In the genomic region with DNA sequence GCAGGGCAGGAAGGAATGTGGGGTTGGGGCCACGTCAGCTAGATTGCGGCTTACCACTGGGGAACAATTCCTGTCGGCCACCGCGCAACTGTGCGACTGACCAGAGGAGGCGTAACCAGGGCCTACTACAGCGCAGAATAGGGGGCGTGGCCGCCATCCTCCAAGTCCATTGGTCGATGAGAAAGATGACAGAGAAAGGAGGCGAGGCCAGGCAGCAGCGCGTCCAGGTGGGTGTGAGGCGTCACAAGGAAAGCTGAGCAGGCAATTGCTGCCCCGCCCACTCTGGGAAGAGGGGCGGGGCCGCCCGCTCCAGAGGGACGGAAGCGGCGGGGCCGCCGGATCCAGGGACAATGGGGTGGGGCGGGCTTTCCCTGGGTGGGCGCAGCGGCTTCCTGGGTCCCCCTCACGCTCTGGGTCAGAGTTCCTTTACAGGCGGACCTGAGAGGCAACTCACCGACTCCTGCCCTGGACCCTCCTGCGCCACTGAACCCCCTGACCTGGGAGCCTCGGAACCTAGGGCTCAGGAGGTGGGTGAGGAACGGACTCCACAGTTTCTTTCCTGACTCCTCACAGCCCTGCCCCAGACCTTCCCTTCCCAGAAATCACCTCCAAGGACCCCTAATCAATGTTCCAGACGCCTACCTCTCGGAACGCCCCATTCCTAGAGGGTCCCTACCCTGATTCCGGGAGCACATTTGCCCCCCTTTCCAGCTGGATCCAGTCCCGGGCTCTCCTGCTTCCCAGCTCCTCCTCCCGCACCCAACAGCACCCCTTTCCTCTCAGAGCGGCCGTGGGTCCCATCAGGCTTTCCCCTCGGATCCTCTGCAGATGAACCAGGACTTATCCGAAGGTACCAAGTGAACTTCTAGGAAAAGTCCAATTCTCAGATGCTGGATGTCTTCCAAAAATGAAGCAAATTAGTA, we compare ENCODE assay signal across 10 cellular contexts.
DNase-seq lines count a peak whose midpoint lies in the region; ATAC-seq and TF ChIP-seq lines count a peak whose summit lies in the region.
"Had no signal": no experiment of that assay in that cellular context is flagged by ENCODE, and none has a peak within 500 bp of the region (broad histone marks: within the 10 kb centered on the region; RNA-seq: fewer than 3 reads in every experiment).

No MANE protein-coding gene starts in this region.

- H3K36me3 ChIP-seq in NT2/D1 (ENCODE audit: insufficient read depth, insufficient read length, low read length) (no peaks in the 10 kb centered on the region), gastroesophageal sphincter (no peaks in the 10 kb centered on the region), Karpas-422 (ENCODE audit: insufficient read depth, low read length) (no peaks in the 10 kb centered on the region), SK-N-SH (replicated peaks in 1 of 2; ENCODE audit: control insufficient read depth in 1 of 2, insufficient read depth in 2 of 2, low read length in 1 of 2) (no peaks in the 10 kb centered on the region)
- H3K36me3 ChIP-seq: SJCRH30 had no signal

- TF ChIP-seq EP300 in gastroesophageal sphincter (IDR thresholded peaks at IDR 0.05) (no peak), SK-N-SH (IDR thresholded peaks at IDR 0.05; ENCODE audit: borderline replicate concordance in 1 of 2, low read depth in 1 of 2, low read length in 1 of 2) (no peak)

- H3K79me2 ChIP-seq in Karpas-422 (ENCODE audit: low read length), result no peaks in the 10 kb centered on the region
- H3K79me2 ChIP-seq in SK-N-SH (ENCODE audit: insufficient read depth), result no peaks in the 10 kb centered on the region

- peak in 2 of 4 experiments; percentile 6 to 43 for TF ChIP-seq CTCF in gastroesophageal sphincter (IDR thresholded peaks at IDR 0.05)
- no peak for TF ChIP-seq CTCF in SK-N-SH (IDR thresholded peaks at IDR 0.05)

- H3K9ac ChIP-seq in NT2/D1 (ENCODE audit: insufficient read length, low read depth), result peak overlapping the region; percentile 77
- H3K9ac ChIP-seq in Karpas-422 (ENCODE audit: low read length), result no peak overlapping the region
- no peak overlapping the region for H3K9ac ChIP-seq in SK-N-SH

- H3K27me3 ChIP-seq in NT2/D1 (ENCODE audit: insufficient read depth, insufficient read length), result no peaks in the 10 kb centered on the region
- peaks cover 38% of the 10 kb centered on the region for H3K27me3 ChIP-seq in gastroesophageal sphincter
- no peaks in the 10 kb centered on the region for H3K27me3 ChIP-seq in Karpas-422 (ENCODE audit: low read length)
- no peaks in the 10 kb centered on the region for H3K27me3 ChIP-seq in SK-N-SH (ENCODE audit: insufficient read depth)
- H3K27me3 ChIP-seq: SJCRH30 had no signal

- peak in 1 of 2 donors; percentile 22 for TF ChIP-seq POLR2A in gastroesophageal sphincter (IDR thresholded peaks at IDR 0.05)

- H3K4me1 ChIP-seq in NT2/D1 (ENCODE audit: insufficient read depth, insufficient read length), result no peaks in the 10 kb centered on the region
- peaks cover 0 to 9% (median 0%) of the 10 kb centered on the region in 3 donors for H3K4me1 ChIP-seq in gastroesophageal sphincter
- no peaks in the 10 kb centered on the region for H3K4me1 ChIP-seq in Karpas-422 (ENCODE audit: low read length)
- no peaks in the 10 kb centered on the region for H3K4me1 ChIP-seq in SK-N-SH (ENCODE audit: control insufficient read depth in 1 of 2, insufficient read depth in 2 of 2, low read depth in 1 of 2, low read length in 1 of 2)
- H3K4me1 ChIP-seq: SJCRH30 had no signal

- POLR2A ChIA-PET in SK-N-SH (lab: Yijun Ruan, JAX), result no interaction called here

- H3K4me2 ChIP-seq in Karpas-422 (ENCODE audit: low read depth, low read length, poor library complexity, severe bottlenecking) (no peak overlapping the region), SK-N-SH (no peak overlapping the region)

- TF ChIP-seq RAD21 in SK-N-SH (IDR thresholded peaks at IDR 0.05; ENCODE audit: low read length), result no peak

- peak; percentile 95 for ATAC-seq in gastroesophageal sphincter
- ATAC-seq in GM21360 (IDR thresholded peaks at IDR 0.05; ENCODE audit: unreplicated experiment), result no peak

- DNase-seq in NT2/D1 (ENCODE audit: low read depth, low spot score), result peak; percentile 96
- peak; percentile 33 for DNase-seq in middle frontal gyrus (ENCODE audit: extremely low spot score, low spot score)
- DNase-seq in superior temporal gyrus (ENCODE audit: extremely low spot score), result peak; percentile 58
- DNase-seq in iPS-NIHi11 (ENCODE audit: low spot score), result no peak
- no peak for DNase-seq in Karpas-422
- DNase-seq in SK-N-SH, result no peak
- DNase-seq: SJCRH30; stimulated activated CD4-positive, alpha-beta T cell treated with anti-CD3 and anti-CD28 coated beads, Interleukin-12 subunit alpha, Interleukin-12 subunit beta, amount 100 ng/mL, for 4 hours had no signal

- H3K9me2 ChIP-seq in Karpas-422 (replicated peaks; ENCODE audit: insufficient read depth, low read length) (no peaks in the 10 kb centered on the region), SK-N-SH (no peaks in the 10 kb centered on the region)

- H4K20me1 ChIP-seq in Karpas-422 (ENCODE audit: insufficient read depth, low read depth, low read length) (no peaks in the 10 kb centered on the region), SK-N-SH (ENCODE audit: insufficient read depth) (no peaks in the 10 kb centered on the region)

- H2AFZ ChIP-seq in Karpas-422 (ENCODE audit: low read length) (no peak overlapping the region), SK-N-SH (ENCODE audit: low read depth) (no peak overlapping the region)

- H3K27ac ChIP-seq in gastroesophageal sphincter (peak overlapping the region in 2 of 4 donors; percentile 26 to 79), Karpas-422 (ENCODE audit: low read length) (no peak overlapping the region), SK-N-SH (ENCODE audit: low read depth in 2 of 2, low read length in 1 of 2) (no peak overlapping the region)
- H3K27ac ChIP-seq: SJCRH30 had no signal

- WGBS in gastroesophageal sphincter (ENCODE audit: low coverage in 1 of 2), 2 donors, result 3 to 4% methylated on average over 8 to 27 of the region's 43 CpGs
- 8% methylated on average over 12 of the region's 43 CpGs for WGBS in SK-N-SH (ENCODE audit: low lambda C conversion rate)

- H3K9me3 ChIP-seq in NT2/D1 (ENCODE audit: insufficient read depth, low read length) (no peaks in the 10 kb centered on the region), gastroesophageal sphincter (peaks cover 0 to 15% (median 0%) of the 10 kb centered on the region in 3 donors), Karpas-422 (ENCODE audit: low read length) (peaks cover 29% of the 10 kb centered on the region), SK-N-SH (no peaks in the 10 kb centered on the region)
- H3K9me3 ChIP-seq: SJCRH30 had no signal

- CTCF ChIA-PET in SK-N-SH (lab: Yijun Ruan, JAX), result interaction anchor here (0.6 kb wide), 1 partner anchor 1788 kb away, joined by 3 read pairs; no protein-coding TSS in a partner anchor

- H3K4me3 ChIP-seq in NT2/D1 (ENCODE audit: insufficient read length, low read depth), result peak overlapping the region; percentile 79
- peak overlapping the region; percentile 17 to 44 for H3K4me3 ChIP-seq in gastroesophageal sphincter
- H3K4me3 ChIP-seq in Karpas-422 (ENCODE audit: low read length), result no peak overlapping the region
- H3K4me3 ChIP-seq in SK-N-SH (ENCODE audit: low read depth in 2 of 2, low read length in 1 of 2), result no peak overlapping the region
- H3K4me3 ChIP-seq: SJCRH30 had no signal

- H3F3A ChIP-seq in SK-N-SH (replicated peaks; ENCODE audit: insufficient read depth), result no peaks in the 10 kb centered on the region

TF ChIP-seq in SK-N-SH, 30 proteins besides CTCF, POLR2A, EP300 and RAD21:
- TF ChIP-seq JUND (IDR thresholded peaks at IDR 0.05), result no peak
TF ChIP-seq in SK-N-SH: peak in this region for 0.

Comparison
In these comparisons a context has a peak if more than half of its experiments do, and no peak if none do; other contexts are left out.
1. DNase-seq: peak in NT2/D1 (single experiment), middle frontal gyrus (single experiment) and superior temporal gyrus (single experiment); none in iPS-NIHi11 (single experiment), Karpas-422 (single experiment) and SK-N-SH (single experiment).
2. H3K4me3 ChIP-seq: peak in NT2/D1 (single experiment) and gastroesophageal sphincter (2 of 2); none in Karpas-422 (single experiment) and SK-N-SH (0 of 2).